8 cellular contexts compared by ENCODE assay signal in genomic region chr12:56116267-56117081, GRCh38. TPM values are rescaled to one million over a fixed set of nuclear protein-coding genes. Genes with fewer than 3 reads are reported as not detected.
A peak's percentile ranks its signal among the peaks of the same experiment; 100 is the strongest.
DNase-seq lines count a peak whose midpoint lies in the region; ATAC-seq and TF ChIP-seq lines count a peak whose summit lies in the region.

Gene RPL41, plus strand, starts transcription at chr12:56116633.

- H3K4me2 ChIP-seq in fibroblast of lung (ENCODE audit: extremely low read depth, insufficient read depth, low read length) = peak within 1 kb of the TSS; percentile 88

- peaks cover 31% of the 10 kb centered on the region for H3K4me1 Mint-ChIP-seq in activated T-helper 1 cell treated with anti-CD3 and anti-CD28 coated beads, Interleukin-12 subunit alpha, Interleukin-12 subunit beta, Interleukin-2, Interleukin-4 antibody, amounts not matched to agents 30 ng/mL and 10 ng/mL and 1 ng/mL, durations not matched to agents 14 hours and 24 hours and 36 hours (ENCODE audit: low read depth)
- H3K4me1 Mint-ChIP-seq in naive thymus-derived CD4-positive, alpha-beta T cell = peaks cover 24 to 47% (median 34%) of the 10 kb centered on the region in 7 donors
- peaks cover 29 to 51% of the 10 kb centered on the region in 2 donors for H3K4me1 Mint-ChIP-seq in stimulated activated naive B cell treated with anti-CD40 and anti-IgM and Interleukin-4, amounts not matched to agents 10 μg/mL and 1 μg/mL and 100 μg/mL, for 72 hours

- H3K27me3 ChIP-seq in fibroblast of lung (ENCODE audit: control insufficient read depth, insufficient read depth, low read length) = no peaks in the 10 kb centered on the region
- H3K27me3 ChIP-seq in naive thymus-derived CD4-positive, alpha-beta T cell (ENCODE audit: control insufficient read depth in 2 of 2, insufficient read depth in 2 of 2, low read length in 2 of 2) = no peaks in the 10 kb centered on the region

- CTCF ChIA-PET in naive thymus-derived CD4-positive, alpha-beta T cell (lab: Charles Lee) = interaction anchor here (0.5 to 13.4 kb wide), 13 partner anchors 9 to 1269 kb away, joined by 3 to 193 read pairs (median 4); partner anchors contain the start of genes ESYT1, PA2G4, RNF41 and SMARCC2

- H3K9me3 ChIP-seq in fibroblast of lung (ENCODE audit: control insufficient read depth, insufficient read depth, low read depth, low read length) = no peaks in the 10 kb centered on the region
- H3K9me3 ChIP-seq in naive thymus-derived CD4-positive, alpha-beta T cell (ENCODE audit: control insufficient read depth in 2 of 3, low read length in 3 of 3) = no peaks in the 10 kb centered on the region

- no peaks in the 10 kb centered on the region for H4K20me1 ChIP-seq in fibroblast of lung (ENCODE audit: control insufficient read depth, extremely low read depth, insufficient read depth, low read length)

- peak within 1 kb of the TSS; percentile 75 for H3K9ac ChIP-seq in fibroblast of lung (ENCODE audit: insufficient read depth, low read length)

- ATAC-seq in GM21786 (IDR thresholded peaks at IDR 0.05; ENCODE audit: unreplicated experiment) = peak; percentile 43
- ATAC-seq in naive thymus-derived CD4-positive, alpha-beta T cell = peak; percentile 63
- peak; percentile 50 to 61 for ATAC-seq in stimulated activated naive B cell treated with anti-CD40 and anti-IgM and Interleukin-4, amounts not matched to agents 10 μg/mL and 1 μg/mL and 100 μg/mL, for 72 hours (replicated peaks)

- peaks cover 46% of the 10 kb centered on the region for H3K36me3 Mint-ChIP-seq in activated T-helper 1 cell treated with anti-CD3 and anti-CD28 coated beads, Interleukin-12 subunit alpha, Interleukin-12 subunit beta, Interleukin-2, Interleukin-4 antibody, amounts not matched to agents 30 ng/mL and 10 ng/mL and 1 ng/mL, durations not matched to agents 14 hours and 24 hours and 36 hours (ENCODE audit: low read depth)
- peaks cover 7 to 39% (median 32%) of the 10 kb centered on the region in 5 donors for H3K36me3 Mint-ChIP-seq in naive thymus-derived CD4-positive, alpha-beta T cell
- peaks cover 42 to 61% of the 10 kb centered on the region in 2 donors for H3K36me3 Mint-ChIP-seq in stimulated activated naive B cell treated with anti-CD40 and anti-IgM and Interleukin-4, amounts not matched to agents 10 μg/mL and 1 μg/mL and 100 μg/mL, for 72 hours

- H2AFZ ChIP-seq in fibroblast of lung (ENCODE audit: low read length) = peak within 1 kb of the TSS; percentile 89

- TF ChIP-seq CTCF in LNCaP clone FGC (IDR thresholded peaks at IDR 0.05; ENCODE audit: control insufficient read depth, extremely low read depth, insufficient read depth) = 0 out of 2 replicates have a peak, but pooled peaks have one; percentile 1
- no peak for TF ChIP-seq CTCF in fibroblast of lung (conservative IDR thresholded peaks at IDR 0.05 in 1 of 2, IDR thresholded peaks at IDR 0.05 in 1 of 2; ENCODE audit: low read depth in 1 of 2, low read length in 2 of 2)

- peaks cover 14% of the 10 kb centered on the region for H3K79me2 ChIP-seq in fibroblast of lung (ENCODE audit: control insufficient read depth, insufficient read depth, low read length)

- peak within 1 kb of the TSS; percentile 99 for H3K27ac Mint-ChIP-seq in activated T-helper 1 cell treated with anti-CD3 and anti-CD28 coated beads, Interleukin-12 subunit alpha, Interleukin-12 subunit beta, Interleukin-2, Interleukin-4 antibody, amounts not matched to agents 30 ng/mL and 10 ng/mL and 1 ng/mL, durations not matched to agents 14 hours and 24 hours and 36 hours
- H3K27ac Mint-ChIP-seq in naive thymus-derived CD4-positive, alpha-beta T cell = peak within 1 kb of the TSS; percentile 95 to 99 (median 98)
- H3K27ac Mint-ChIP-seq in stimulated activated naive B cell treated with anti-CD40 and anti-IgM and Interleukin-4, amounts not matched to agents 10 μg/mL and 1 μg/mL and 100 μg/mL, for 72 hours = peak within 1 kb of the TSS; percentile 100

- POLR2A ChIA-PET in naive thymus-derived CD4-positive, alpha-beta T cell (lab: Charles Lee) = interaction anchor here (0.6 to 7.6 kb wide), 31 partner anchors 8 to 389 kb away, joined by 3 to 230 read pairs (median 6); partner anchors contain the start of genes ANKRD52, CNPY2, COQ10A and ESYT1

- peak within 1 kb of the TSS; percentile 91 for H3K4me3 Mint-ChIP-seq in activated T-helper 1 cell treated with anti-CD3 and anti-CD28 coated beads, Interleukin-12 subunit alpha, Interleukin-12 subunit beta, Interleukin-2, Interleukin-4 antibody, amounts not matched to agents 30 ng/mL and 10 ng/mL and 1 ng/mL, durations not matched to agents 14 hours and 24 hours and 36 hours
- H3K4me3 Mint-ChIP-seq in naive thymus-derived CD4-positive, alpha-beta T cell = peak within 1 kb of the TSS; percentile 87 to 100 (median 96)
- H3K4me3 Mint-ChIP-seq in stimulated activated naive B cell treated with anti-CD40 and anti-IgM and Interleukin-4, amounts not matched to agents 10 μg/mL and 1 μg/mL and 100 μg/mL, for 72 hours = peak within 1 kb of the TSS; percentile 99 to 100

- DNase-seq in DMS153 treated with DMSO at 0.1 percent for 48 hours (lab: John Stamatoyannopoulos, UW; ENCODE audit: unreplicated experiment) (peak; percentile 98), LNCaP clone FGC (ENCODE audit: low read depth) (peak; percentile 77), RPMI8226 (peak; percentile 96), fibroblast of lung (ENCODE audit: low read depth in 2 of 2) (peak; percentile 86 to 95)
- DNase-seq in activated T-helper 1 cell treated with anti-CD3 and anti-CD28 coated beads, Interleukin-12 subunit alpha, Interleukin-12 subunit beta, Interleukin-2, Interleukin-4 antibody, amounts not matched to agents 30 ng/mL and 10 ng/mL and 1 ng/mL, durations not matched to agents 14 hours and 24 hours and 36 hours (ENCODE audit: low spot score) = peak; percentile 91
- peak; percentile 85 to 97 (median 96) for DNase-seq in naive thymus-derived CD4-positive, alpha-beta T cell
- DNase-seq in stimulated activated naive B cell treated with anti-CD40 and anti-IgM and Interleukin-4, amounts not matched to agents 10 μg/mL and 1 μg/mL and 100 μg/mL, for 72 hours = peak; percentile 89

- H3K36me3 ChIP-seq in fibroblast of lung (ENCODE audit: control insufficient read depth, insufficient read depth, low read length) = peaks cover 12% of the 10 kb centered on the region
- H3K36me3 ChIP-seq in naive thymus-derived CD4-positive, alpha-beta T cell (ENCODE audit: control insufficient read depth in 2 of 3, insufficient read depth in 3 of 3, low read length in 3 of 3) = peaks cover 0 to 33% (median 3%) of the 10 kb centered on the region in 3 experiments

- H3K27ac ChIP-seq in fibroblast of lung (ENCODE audit: insufficient read depth, low read length) = peak within 1 kb of the TSS; percentile 91
- H3K27ac ChIP-seq in naive thymus-derived CD4-positive, alpha-beta T cell (ENCODE audit: low read depth, low read length) = peak within 1 kb of the TSS; percentile 93

- peaks cover 16% of the 10 kb centered on the region for H3K4me1 ChIP-seq in fibroblast of lung (ENCODE audit: control insufficient read depth, extremely low read depth, insufficient read depth, low read length)
- peaks cover 24 to 25% of the 10 kb centered on the region in 2 donors for H3K4me1 ChIP-seq in naive thymus-derived CD4-positive, alpha-beta T cell (ENCODE audit: control insufficient read depth in 2 of 2, insufficient read depth in 2 of 2, low read length in 2 of 2)

- intact Hi-C loops in activated T-helper 1 cell treated with anti-CD3 and anti-CD28 coated beads, Interleukin-12 subunit alpha, Interleukin-12 subunit beta, Interleukin-2, Interleukin-4 antibody, amounts not matched to agents 30 ng/mL and 10 ng/mL and 1 ng/mL, durations not matched to agents 14 hours and 24 hours and 36 hours (cut with micrococcal nuclease) = loop anchor here (1.0 to 5.0 kb wide), 10 partner anchors 12 to 1134 kb away; partner anchors contain the start of genes APOF, ATP5F1B, NACA and NEMP1
- intact Hi-C loops in naive thymus-derived CD4-positive, alpha-beta T cell (cut with micrococcal nuclease) = loop anchor here (1.0 to 10.0 kb wide), 14 partner anchors 12 to 1836 kb away; partner anchors contain the start of genes PA2G4 (in 2 of the 2), BAZ2A (in 1 of the 2), CBX5 (in 1 of the 2) and CS (in 1 of the 2)

- no peaks in the 10 kb centered on the region for H3K9me3 Mint-ChIP-seq in activated T-helper 1 cell treated with anti-CD3 and anti-CD28 coated beads, Interleukin-12 subunit alpha, Interleukin-12 subunit beta, Interleukin-2, Interleukin-4 antibody, amounts not matched to agents 30 ng/mL and 10 ng/mL and 1 ng/mL, durations not matched to agents 14 hours and 24 hours and 36 hours
- H3K9me3 Mint-ChIP-seq in naive thymus-derived CD4-positive, alpha-beta T cell = peaks cover 0 to 5% (median 0%) of the 10 kb centered on the region in 11 donors
- H3K9me3 Mint-ChIP-seq in stimulated activated naive B cell treated with anti-CD40 and anti-IgM and Interleukin-4, amounts not matched to agents 10 μg/mL and 1 μg/mL and 100 μg/mL, for 72 hours = no peaks in the 10 kb centered on the region

- H3K4me3 ChIP-seq in LNCaP clone FGC (ENCODE audit: low read depth, low read length) (peak within 1 kb of the TSS; percentile 96), fibroblast of lung (replicated peaks in 1 of 4; ENCODE audit: control extremely low read depth in 1 of 4, insufficient read depth in 1 of 4, low read depth in 3 of 4, low read length in 4 of 4) (peak within 1 kb of the TSS; percentile 56 to 98 (median 70))
- peak within 1 kb of the TSS; percentile 95 for H3K4me3 ChIP-seq in naive thymus-derived CD4-positive, alpha-beta T cell (ENCODE audit: low read length)

- no peaks in the 10 kb centered on the region for H3K27me3 Mint-ChIP-seq in activated T-helper 1 cell treated with anti-CD3 and anti-CD28 coated beads, Interleukin-12 subunit alpha, Interleukin-12 subunit beta, Interleukin-2, Interleukin-4 antibody, amounts not matched to agents 30 ng/mL and 10 ng/mL and 1 ng/mL, durations not matched to agents 14 hours and 24 hours and 36 hours (ENCODE audit: insufficient read depth)
- H3K27me3 Mint-ChIP-seq in naive thymus-derived CD4-positive, alpha-beta T cell = no peaks in the 10 kb centered on the region
- H3K27me3 Mint-ChIP-seq in stimulated activated naive B cell treated with anti-CD40 and anti-IgM and Interleukin-4, amounts not matched to agents 10 μg/mL and 1 μg/mL and 100 μg/mL, for 72 hours = peaks cover 0 to 4% of the 10 kb centered on the region in 2 donors

RNA-seq across cellular contexts. Expression of gene RPL41, which starts in this region (rescaled TPM):
- total RNA-seq in activated T-helper 1 cell treated with anti-CD3 and anti-CD28 coated beads, Interleukin-12 subunit alpha, Interleukin-12 subunit beta, Interleukin-2, Interleukin-4 antibody, amounts not matched to agents 30 ng/mL and 10 ng/mL and 1 ng/mL, durations not matched to agents 14 hours and 24 hours and 36 hours = 3,669 and 3,676 TPM in 2 replicates
- total RNA-seq in fibroblast of lung = 2,664 and 4,175 TPM in 2 replicates
- polyA plus RNA-seq in fibroblast of lung = 6,961 and 9,604 TPM in 2 replicates
- polyA plus RNA-seq in fibroblast of lung (2012) = 7,932 and 8,024 TPM in 2 replicates
- 1,416 and 1,475 TPM in 2 replicates for polyA minus RNA-seq in fibroblast of lung (ENCODE audit: low replicate concordance)
- 1,000 to 10,000 TPM; 3,787 to 6,048 (median 5,952) TPM for total RNA-seq in naive thymus-derived CD4-positive, alpha-beta T cell
- polyA plus RNA-seq in naive thymus-derived CD4-positive, alpha-beta T cell = over 10,000 TPM in 1 of 2 donors, 1,000 to 10,000 TPM in 1; 6,745 to 10,251 TPM

Comparison
In these comparisons a context has a peak if more than half of its experiments do, and no peak if none do; other contexts are left out.
1. Peak in every context shown above with its lines: DNase-seq, ATAC-seq, H3K4me3 ChIP-seq and H3K27ac ChIP-seq.